8 cellular contexts compared by ENCODE assay signal in genomic region chr10:50788951-50789904, GRCh38. TPM values are rescaled to one million over a fixed set of nuclear protein-coding genes. Genes with fewer than 3 reads are reported as not detected.
DNase-seq lines count a peak whose midpoint lies in the region; ATAC-seq, FAIRE-seq and TF ChIP-seq lines count a peak whose summit lies in the region.

No MANE protein-coding gene starts in this region.

- no peak for TF ChIP-seq EP300 in K562 (IDR thresholded peaks at IDR 0.05; ENCODE audit: low read length)

- H2AFZ ChIP-seq in DND-41 (ENCODE audit: low read depth, low read length) (no peak overlapping the region), K562 (ENCODE audit: low read depth, low read length) (no peak overlapping the region)

- H3K9me1 ChIP-seq in K562 (ENCODE audit: control insufficient read depth, insufficient read depth, low read length): no peaks in the 10 kb centered on the region

- H4K20me1 ChIP-seq in DND-41 (ENCODE audit: insufficient read depth, low read length) (no peaks in the 10 kb centered on the region), K562 (replicated peaks; ENCODE audit: control insufficient read depth, insufficient read depth, low read length) (no peaks in the 10 kb centered on the region)

- H3K27ac ChIP-seq in DND-41 (ENCODE audit: low read length) (no peak overlapping the region), K562 (ENCODE audit: extremely low read depth, low read depth, low read length) (no peak overlapping the region)

- H3K4me3 ChIP-seq in DND-41 (ENCODE audit: low read depth in 1 of 2, low read length in 2 of 2) (no peak overlapping the region), K562 (no peak overlapping the region)

- no peaks in the 10 kb centered on the region for H3K4me1 ChIP-seq in DND-41 (ENCODE audit: insufficient read depth, low read length)
- no peaks in the 10 kb centered on the region for H3K4me1 ChIP-seq in K562 (replicated peaks in 1 of 2; ENCODE audit: control insufficient read depth in 2 of 2, insufficient read depth in 2 of 2, low read length in 2 of 2)

- TF ChIP-seq RAD21 in K562 (CRISPR knock-in tag; conservative IDR thresholded peaks at IDR 0.05 in 1 of 2, IDR thresholded peaks at IDR 0.05 in 1 of 2): peak; percentile 68 to 80

- H3K79me2 ChIP-seq in DND-41 (ENCODE audit: insufficient read depth, low read length): no peaks in the 10 kb centered on the region
- H3K79me2 ChIP-seq in K562 (ENCODE audit: control insufficient read depth, insufficient read depth, low read length): no peaks in the 10 kb centered on the region

- H3K4me2 ChIP-seq in DND-41 (ENCODE audit: insufficient read depth, low read length) (no peak overlapping the region), K562 (ENCODE audit: insufficient read depth, low read length) (no peak overlapping the region)

- no TSS peak for BruUV-seq in K562 (replicated peaks; lab: Mats Ljungman, UMichigan)

- TF ChIP-seq CTCF in DND-41 (IDR thresholded peaks at IDR 0.05; ENCODE audit: borderline replicate concordance, extremely low read depth, low read length, poor library complexity, severe bottlenecking) (peak; percentile 14), K562 (IDR thresholded peaks at IDR 0.05 in 2 of 3, conservative IDR thresholded peaks at IDR 0.05 in 1 of 3; ENCODE audit: insufficient read depth in 2 of 3, low read depth in 1 of 3, low read length in 3 of 3) (peak; percentile 41 to 65 (median 50); a peak in 5 of 6 replicates)

- H3K9ac ChIP-seq in DND-41 (ENCODE audit: low read depth, low read length) (no peak overlapping the region), K562 (ENCODE audit: insufficient read depth in 1 of 2, low read depth in 2 of 2, low read length in 2 of 2) (no peak overlapping the region)

- no peak for DNase-seq in DND-41
- DNase-seq in HT-29 (ENCODE audit: low spot score): peak; percentile 54
- peak; percentile 15 to 42 (median 39) for DNase-seq in K562 (ENCODE audit: extremely low read depth in 1 of 4, low spot score in 3 of 4)
- DNase-seq in lung microvascular endothelial cell (ENCODE audit: low read depth in 2 of 2): peak; percentile 17 to 60
- no peak for DNase-seq in NCI-H2171 (lab: John Stamatoyannopoulos, UW)

- no peaks in the 10 kb centered on the region for H3K9me3 ChIP-seq in DND-41 (ENCODE audit: insufficient read depth, low read length, severe bottlenecking)
- H3K9me3 ChIP-seq in K562 (replicated peaks; ENCODE audit: control insufficient read depth, insufficient read depth, low read depth, low read length): no peaks in the 10 kb centered on the region

- WGBS in K562 (ENCODE audit: insufficient coverage, low coverage, missing lambda C conversion rate): 5% methylated on average over 1 of the region's 1 CpG

- in situ Hi-C loops in K562 (cut with MboI): no loop called here

- TF ChIP-seq POLR2A in K562 (conservative IDR thresholded peaks at IDR 0.05): no peak

- no peaks in the 10 kb centered on the region for H3K27me3 ChIP-seq in DND-41 (ENCODE audit: insufficient read depth, low read length, poor library complexity)
- H3K27me3 ChIP-seq in K562 (ENCODE audit: control insufficient read depth in 2 of 2, insufficient read depth in 2 of 2, low read length in 2 of 2): peaks cover 0 to 3% of the 10 kb centered on the region in 2 experiments; a peak in 1 of 5 replicates

- peak; percentile 52 for FAIRE-seq in K562 (lab: Jason Lieb, UNC)

- ATAC-seq in DND-41 (ENCODE audit: insufficient read depth, low read depth) (no peak), K562 (peak; percentile 90), GM19463 (IDR thresholded peaks at IDR 0.05; ENCODE audit: unreplicated experiment) (no peak), GM21526 (IDR thresholded peaks at IDR 0.05; ENCODE audit: low FRiP score, unreplicated experiment) (no peak), HG03521 (IDR thresholded peaks at IDR 0.05; ENCODE audit: unreplicated experiment) (no peak)

- intact Hi-C loops in K562 (cut with micrococcal nuclease): no loop called here

- H3K36me3 ChIP-seq in DND-41 (ENCODE audit: insufficient read depth, low read length) (no peaks in the 10 kb centered on the region), K562 (ENCODE audit: control insufficient read depth, insufficient read depth, low read length) (no peaks in the 10 kb centered on the region)

- CTCF ChIA-PET in K562 (lab: Yijun Ruan, JAX; ENCODE audit: low intra/inter-chr PET ratio): no interaction called here

- POLR2A ChIA-PET in K562 (lab: Yijun Ruan, JAX): interaction anchor here (1.0 to 1.4 kb wide), 2 partner anchors 9 to 12 kb away, joined by 3 to 4 read pairs; no protein-coding TSS in a partner anchor

TF ChIP-seq in K562, 482 proteins besides CTCF, POLR2A, EP300 and RAD21:
- peak; percentile 70 for TF ChIP-seq NFIC (IDR thresholded peaks at IDR 0.05)
- peak; percentile 61 for TF ChIP-seq DEAF1 (CRISPR knock-in tag; IDR thresholded peaks at IDR 0.05)
- no peak for TF ChIP-seq PURB (CRISPR knock-in tag; IDR thresholded peaks at IDR 0.05; ENCODE audit: low read depth)
- TF ChIP-seq IRF1 (CRISPR knock-in tag; IDR thresholded peaks at IDR 0.05; ENCODE audit: borderline replicate concordance): no peak
- peak; percentile 35; the same call in 1 of the 2 replicates for TF ChIP-seq NFIX (CRISPR knock-in tag; IDR thresholded peaks at IDR 0.05; ENCODE audit: low read depth)
TF ChIP-seq in K562: peak in this region for 3.

RNA-seq across cellular contexts. Expression of gene ASAH2B, which starts 49.5 kb away (rescaled TPM):
- total RNA-seq in HT-29 (2014; rRNA removed; shearing (Covaris generic)): 3.7 and 9.3 TPM in 2 replicates
- total RNA-seq in K562 (2011; cell fraction: chromatin; rRNA removed; ENCODE audit: low replicate concordance): 2.8 and 12.3 TPM in 2 replicates
- total RNA-seq in K562 (2011; cell fraction: nucleolus; rRNA removed): 3.0 and 3.2 TPM in 2 replicates
- total RNA-seq in K562 (2011; cell fraction: nucleoplasm; rRNA removed): 6.6 and 15.6 TPM in 2 replicates
- total RNA-seq in K562 (2014; rRNA removed) (5.0 and 6.0 TPM in 2 replicates), K562 (2014; rRNA removed; fragmentation: Illumina TruSeq; extraction: Trizol) (14.6 and 18.1 TPM in 2 replicates), K562 (2015; rRNA removed; fragmentation: Illumina TruSeq; extraction: Trizol) (9.0 and 10.6 TPM in 2 replicates), K562 (2021) (5.8 and 8.5 TPM in 2 replicates), lung microvascular endothelial cell (1.3 and 1.6 TPM in 2 replicates)
- polyA plus RNA-seq in K562 (2011; rRNA removed) (11.5 and 15.4 TPM in 2 replicates), K562 (2014; fragmentation: Illumina TruSeq; extraction: Trizol) (11.1 and 15.7 TPM in 2 replicates), K562 (2014; fragmentation: Nextera tagmentation; extraction: Ambion mirVana) (10 to 100 TPM; 14.4 to 18.3 TPM), K562 (2014; rRNA removed) (10.7 and 16.9 TPM in 2 replicates)
- 9.9 and 10.3 TPM in 2 replicates for polyA plus RNA-seq in K562 (2011; cell fraction: cytosol; rRNA removed)
- polyA plus RNA-seq in K562 (2011; cell fraction: nucleus; rRNA removed): 8.9 and 16.9 TPM in 2 replicates
- 9.4 and 13.4 TPM in 2 replicates for polyA plus RNA-seq in K562 (2012)
- polyA minus RNA-seq in K562 (2011; rRNA and poly(A)+ RNA removed): 13.1 and 13.8 TPM in 2 replicates
- polyA minus RNA-seq in K562 (2011; cell fraction: cytosol; rRNA and poly(A)+ RNA removed): 5.2 and 7.8 TPM in 2 replicates
- 8.1 and 17.0 TPM in 2 replicates for polyA minus RNA-seq in K562 (2011; cell fraction: nucleus; rRNA and poly(A)+ RNA removed)

Comparison
In these comparisons a context has a peak if more than half of its experiments do, and no peak if none do; other contexts are left out.
1. DNase-seq: peak in HT-29 (single experiment), K562 (4 of 4) and lung microvascular endothelial cell (2 of 2); none in DND-41 (single experiment) and NCI-H2171 (single experiment).